In genomic region chrX:11758400-11759171, GRCh38 we compare ENCODE assay signal across 8 cellular contexts. TPM values are rescaled to one million over a fixed set of nuclear protein-coding genes. Genes with fewer than 3 reads are reported as not detected.
A peak's percentile ranks its signal among the peaks of the same experiment; 100 is the strongest.
DNase-seq lines count a peak whose midpoint lies in the region; ATAC-seq and TF ChIP-seq lines count a peak whose summit lies in the region.

No MANE protein-coding gene starts in this region.

- H3K27ac ChIP-seq in coronary artery (peak overlapping the region; percentile 85 to 89), left lung (peak overlapping the region; percentile 83 to 95)

- H3K4me3 ChIP-seq in coronary artery (peak overlapping the region; percentile 72), left lung (peak overlapping the region; percentile 49 to 61)

- intact Hi-C loops in left lung (cut with DNase I): no loop called here

- H3K27me3 ChIP-seq in left lung: no peaks in the 10 kb centered on the region

- ATAC-seq in GM18907 (IDR thresholded peaks at IDR 0.05; ENCODE audit: unreplicated experiment): peak; percentile 37
- peak; percentile 33 for ATAC-seq in HG03159 (IDR thresholded peaks at IDR 0.05; ENCODE audit: unreplicated experiment)
- ATAC-seq in left lung: peak; percentile 90

- peaks cover 26% of the 10 kb centered on the region for H3K36me3 Mint-ChIP-seq in activated CD4-positive, alpha-beta T cell treated with anti-CD3 and anti-CD28 coated beads, Interleukin-2, amount 10 ng/mL, durations not matched to agents 7 days and 5 days (ENCODE audit: low read depth)

- no peaks in the 10 kb centered on the region for H3K9me3 Mint-ChIP-seq in activated CD4-positive, alpha-beta T cell treated with anti-CD3 and anti-CD28 coated beads, Interleukin-2, amount 10 ng/mL, durations not matched to agents 7 days and 5 days

- peak overlapping the region; percentile 96 for H3K4me3 Mint-ChIP-seq in activated CD4-positive, alpha-beta T cell treated with anti-CD3 and anti-CD28 coated beads, Interleukin-2, amount 10 ng/mL, durations not matched to agents 7 days and 5 days

- peaks cover 22% of the 10 kb centered on the region for H3K4me1 Mint-ChIP-seq in activated CD4-positive, alpha-beta T cell treated with anti-CD3 and anti-CD28 coated beads, Interleukin-2, amount 10 ng/mL, durations not matched to agents 7 days and 5 days

- H3K27ac Mint-ChIP-seq in activated CD4-positive, alpha-beta T cell treated with anti-CD3 and anti-CD28 coated beads, Interleukin-2, amount 10 ng/mL, durations not matched to agents 7 days and 5 days: peak overlapping the region; percentile 94

- CTCF ChIA-PET in activated CD4-positive, alpha-beta T cell treated with anti-CD3 and anti-CD28 coated beads, Interleukin-2, amount 10 ng/mL, durations not matched to agents 7 days and 5 days (lab: Charles Lee): interaction anchor here (0.6 to 2.2 kb wide), 6 partner anchors 9 to 225 kb away, joined by 3 to 9 read pairs (median 4); no protein-coding TSS in a partner anchor

- peaks cover 0 to 18% of the 10 kb centered on the region in 2 donors for H3K4me1 ChIP-seq in left lung

- peaks cover 0 to 17% of the 10 kb centered on the region in 2 donors for H3K36me3 ChIP-seq in left lung

- peak; percentile 64 for TF ChIP-seq CTCF in coronary artery (IDR thresholded peaks at IDR 0.05)
- peak; percentile 78 to 93 for TF ChIP-seq CTCF in left lung (IDR thresholded peaks at IDR 0.05)

- POLR2A ChIA-PET in activated CD4-positive, alpha-beta T cell treated with anti-CD3 and anti-CD28 coated beads, Interleukin-2, amount 10 ng/mL, durations not matched to agents 7 days and 5 days (lab: Charles Lee): interaction anchor here (0.6 kb wide), 1 partner anchor 8 kb away, joined by 3 read pairs; no protein-coding TSS in a partner anchor

- DNase-seq in AG08395 (ENCODE audit: low spot score) (peak; percentile 80), NCI-H510A treated with DMSO at 0.1 percent for 48 hours (lab: John Stamatoyannopoulos, UW) (peak; percentile 70), coronary artery (ENCODE audit: low spot score) (peak; percentile 88), left lung (peak; percentile 89 to 96)
- DNase-seq in activated CD4-positive, alpha-beta T cell treated with anti-CD3 and anti-CD28 coated beads, Interleukin-2, amount 10 ng/mL, durations not matched to agents 7 days and 5 days: peak; percentile 88
- DNase-seq in stimulated activated CD4-positive, alpha-beta T cell treated with anti-CD3 and anti-CD28 coated beads, Interleukin-2, amount 100 ng/mL, for 24 hours: peak; percentile 85 to 88

- H3K27me3 Mint-ChIP-seq in activated CD4-positive, alpha-beta T cell treated with anti-CD3 and anti-CD28 coated beads, Interleukin-2, amount 10 ng/mL, durations not matched to agents 7 days and 5 days: peaks cover 13% of the 10 kb centered on the region

- H3K9me3 ChIP-seq in left lung: no peaks in the 10 kb centered on the region

RNA-seq across cellular contexts. Expression of gene MSL3, which starts 0.5 kb away (rescaled TPM):
- 10 to 100 TPM; 73.5 to 74.5 TPM for total RNA-seq in activated CD4-positive, alpha-beta T cell treated with anti-CD3 and anti-CD28 coated beads, Interleukin-2, amount 10 ng/mL, durations not matched to agents 7 days and 5 days
- total RNA-seq in left lung: 10 to 100 TPM; 27.3 to 38.8 TPM

Comparison
In these comparisons a context has a peak if more than half of its experiments do, and no peak if none do; other contexts are left out.
1. Peak in every context shown above with its lines: DNase-seq, ATAC-seq, H3K4me3 ChIP-seq and H3K27ac ChIP-seq.
2. ATAC-seq: peak in every context shown above with its lines; median percentile 90 in left lung; 37 in GM18907; 33 in HG03159.